Comparison of ENCODE assay signal across 18 cellular contexts in genomic region chr3:162489853-162490252, GRCh38.
DNase-seq lines count a peak whose midpoint lies in the region; ATAC-seq and TF ChIP-seq lines count a peak whose summit lies in the region.
"Had no signal": no experiment of that assay in that cellular context is flagged by ENCODE, and none has a peak within 500 bp of the region (broad histone marks: within the 10 kb centered on the region; RNA-seq: fewer than 3 reads in every experiment).

No MANE protein-coding gene starts in this region.

- H3K9me3 ChIP-seq in cardiac muscle cell (ENCODE audit: low read depth) (no peaks in the 10 kb centered on the region), OCI-LY1 (ENCODE audit: low read length) (no peaks in the 10 kb centered on the region), testis (no peaks in the 10 kb centered on the region)
- H3K9me3 ChIP-seq: Caco-2 had no signal

- H3F3A ChIP-seq in OCI-LY1 (ENCODE audit: insufficient read depth, low read length): no peaks in the 10 kb centered on the region

- H3K9me2 ChIP-seq in OCI-LY1 (ENCODE audit: low read depth, low read length): no peaks in the 10 kb centered on the region

- no peaks in the 10 kb centered on the region for H3K4me1 Mint-ChIP-seq in glutamatergic neuron (ENCODE audit: low read depth, unreplicated experiment)
- H3K4me1 Mint-ChIP-seq: stimulated activated memory B cell treated with anti-CD40 and anti-IgM and Interleukin-4, amounts not matched to agents 10 μg/mL and 1 μg/mL and 100 μg/mL, for 72 hours had no signal

- 33 to 44% methylated on average over 2 of the region's 2 CpGs for WGBS in testis, 2 donors

- DNase-seq in cardiac muscle cell (ENCODE audit: low read depth in 1 of 2, low spot score in 1 of 2) (peak; percentile 31 to 53), left ventricle myocardium superior (no peak), fibroblast of peridontal ligament (ENCODE audit: extremely low read depth) (peak; percentile 10), testis (peak; percentile 17), GM19238 (ENCODE audit: insufficient read length, low spot score) (no peak), glutamatergic neuron (no peak)
- DNase-seq: activated CD4-positive, alpha-beta T cell treated with anti-CD3 and anti-CD28 coated beads, Interleukin-2, amount 50 U/mL, for 4 hours; activated T-cell treated with anti-CD3 and anti-CD28 coated beads, Interleukin-2, amount 50 U/mL, for 24 hours; Caco-2; effector CD8-positive, alpha-beta T cell; foreskin melanocyte; nucleus accumbens; T-helper 2 cell had no signal

- TF ChIP-seq POLR2A in testis (IDR thresholded peaks at IDR 0.05): no peak

- no peaks in the 10 kb centered on the region for H3K27me3 Mint-ChIP-seq in glutamatergic neuron (ENCODE audit: unreplicated experiment)
- H3K27me3 Mint-ChIP-seq: activated naive CD8-positive, alpha-beta T cell; activated T-cell treated with anti-CD3 and anti-CD28 coated beads, Interleukin-2, amount 50 U/mL, for 24 hours; stimulated activated memory B cell treated with anti-CD40 and anti-IgM and Interleukin-4, amounts not matched to agents 10 μg/mL and 1 μg/mL and 100 μg/mL, for 72 hours had no signal

- H3K27me3 ChIP-seq in cardiac muscle cell (no peaks in the 10 kb centered on the region), OCI-LY1 (ENCODE audit: insufficient read depth, low read length) (no peaks in the 10 kb centered on the region), testis (no peaks in the 10 kb centered on the region)

- H3K27ac ChIP-seq in cardiac muscle cell: no peak overlapping the region
- H3K27ac ChIP-seq in OCI-LY1 (ENCODE audit: low read depth, low read length, poor library complexity, severe bottlenecking): no peak overlapping the region
- no peak overlapping the region for H3K27ac ChIP-seq in testis

- H3K4me2 ChIP-seq in OCI-LY1 (ENCODE audit: low read length): no peak overlapping the region

- no peak for ATAC-seq in left ventricle myocardium superior
- ATAC-seq in activated CD4-positive, CD25-positive, alpha-beta regulatory T cell treated with anti-CD3 and anti-CD28 coated beads, Interleukin-2, amount 50 U/mL, for 24 hours: no peak
- ATAC-seq: HepG2; stimulated activated memory B cell treated with anti-CD40 and anti-IgM and Interleukin-4, amounts not matched to agents 10 μg/mL and 1 μg/mL and 100 μg/mL, for 72 hours had no signal

- H3K9me3 Mint-ChIP-seq in glutamatergic neuron (ENCODE audit: unreplicated experiment): no peaks in the 10 kb centered on the region
- H3K9me3 Mint-ChIP-seq: stimulated activated memory B cell treated with anti-CD40 and anti-IgM and Interleukin-4, amounts not matched to agents 10 μg/mL and 1 μg/mL and 100 μg/mL, for 72 hours had no signal

- H3K79me2 ChIP-seq in OCI-LY1 (ENCODE audit: insufficient read depth, low read length): no peaks in the 10 kb centered on the region

- no peak overlapping the region for H3K9ac ChIP-seq in OCI-LY1 (ENCODE audit: low read length)

- H3K36me3 ChIP-seq in cardiac muscle cell: no peaks in the 10 kb centered on the region
- no peaks in the 10 kb centered on the region for H3K36me3 ChIP-seq in OCI-LY1 (ENCODE audit: insufficient read depth, low read length)
- H3K36me3 ChIP-seq in testis (ENCODE audit: low read depth, missing control alignments): no peaks in the 10 kb centered on the region

- no peaks in the 10 kb centered on the region for H3K4me1 ChIP-seq in cardiac muscle cell (ENCODE audit: low read depth)
- no peaks in the 10 kb centered on the region for H3K4me1 ChIP-seq in OCI-LY1 (ENCODE audit: insufficient read depth, low read length, severe bottlenecking)
- no peaks in the 10 kb centered on the region for H3K4me1 ChIP-seq in testis
- H3K4me1 ChIP-seq: Caco-2 had no signal

- TF ChIP-seq CTCF in cardiac muscle cell (IDR thresholded peaks at IDR 0.05; ENCODE audit: low read depth, low read length): peak; percentile 31
- TF ChIP-seq CTCF in OCI-LY1 (IDR thresholded peaks at IDR 0.05; ENCODE audit: low read length): peak; percentile 28
- TF ChIP-seq CTCF in testis (IDR thresholded peaks at IDR 0.05): peak in 1 of 3 experiments; percentile 6
- no peak for TF ChIP-seq CTCF in glutamatergic neuron (IDR thresholded peaks at IDR 0.05; ENCODE audit: partially characterized antibody, unreplicated experiment)

- no peaks in the 10 kb centered on the region for H3K36me3 Mint-ChIP-seq in glutamatergic neuron (ENCODE audit: unreplicated experiment)
- H3K36me3 Mint-ChIP-seq: activated naive CD8-positive, alpha-beta T cell; stimulated activated memory B cell treated with anti-CD40 and anti-IgM and Interleukin-4, amounts not matched to agents 10 μg/mL and 1 μg/mL and 100 μg/mL, for 72 hours had no signal

- H3K4me3 ChIP-seq in cardiac muscle cell (no peak overlapping the region), OCI-LY1 (ENCODE audit: low read depth, low read length, poor library complexity, severe bottlenecking) (no peak overlapping the region), testis (no peak overlapping the region)

- no peak overlapping the region for H3K4me3 Mint-ChIP-seq in glutamatergic neuron (ENCODE audit: unreplicated experiment)
- H3K4me3 Mint-ChIP-seq: activated naive CD8-positive, alpha-beta T cell; activated T-cell treated with anti-CD3 and anti-CD28 coated beads, Interleukin-2, amount 50 U/mL, for 24 hours; stimulated activated memory B cell treated with anti-CD40 and anti-IgM and Interleukin-4, amounts not matched to agents 10 μg/mL and 1 μg/mL and 100 μg/mL, for 72 hours had no signal

- H4K20me1 ChIP-seq in OCI-LY1 (ENCODE audit: insufficient read depth, low read length): no peaks in the 10 kb centered on the region

- no peak overlapping the region for H3K27ac Mint-ChIP-seq in glutamatergic neuron (ENCODE audit: unreplicated experiment)
- H3K27ac Mint-ChIP-seq: activated naive CD8-positive, alpha-beta T cell; activated T-cell treated with anti-CD3 and anti-CD28 coated beads, Interleukin-2, amount 50 U/mL, for 24 hours; stimulated activated memory B cell treated with anti-CD40 and anti-IgM and Interleukin-4, amounts not matched to agents 10 μg/mL and 1 μg/mL and 100 μg/mL, for 72 hours had no signal

- H2AFZ ChIP-seq in OCI-LY1 (ENCODE audit: low read length): no peak overlapping the region

- intact Hi-C loops in left ventricle myocardium superior (cut with micrococcal nuclease) (no loop called here), testis (cut with DNase I; ENCODE audit: low total_unique reads) (no loop called here)

Comparison
In these comparisons a context has a peak if more than half of its experiments do, and no peak if none do; other contexts are left out.
1. DNase-seq: peak in cardiac muscle cell (2 of 2), fibroblast of peridontal ligament (single experiment) and testis (single experiment); none in left ventricle myocardium superior (single experiment), GM19238 (single experiment) and glutamatergic neuron (single experiment).